17 cellular contexts compared by ENCODE assay signal in genomic region chr22:19689408-19689807, GRCh38. TPM values are rescaled to one million over a fixed set of nuclear protein-coding genes. Genes with fewer than 3 reads are reported as not detected.
DNase-seq lines count a peak whose midpoint lies in the region; ATAC-seq and TF ChIP-seq lines count a peak whose summit lies in the region.
"Had no signal": no experiment of that assay in that cellular context is flagged by ENCODE, and none has a peak within 500 bp of the region (broad histone marks: within the 10 kb centered on the region; RNA-seq: fewer than 3 reads in every experiment).

No MANE protein-coding gene starts in this region.

- POLR2A ChIA-PET in activated CD4-positive, alpha-beta T cell treated with anti-CD3 and anti-CD28 coated beads, Interleukin-2, amount 10 ng/mL, durations not matched to agents 7 days and 5 days (lab: Charles Lee), result no interaction called here

- peak; percentile 25 for ATAC-seq in stimulated activated memory B cell treated with anti-CD40 and anti-IgM and Interleukin-4, amounts not matched to agents 10 μg/mL and 1 μg/mL and 100 μg/mL, for 72 hours

- H3K27ac Mint-ChIP-seq in stimulated activated memory B cell treated with anti-CD40 and anti-IgM and Interleukin-4, amounts not matched to agents 10 μg/mL and 1 μg/mL and 100 μg/mL, for 72 hours, result no peak overlapping the region
- no peak overlapping the region for H3K27ac Mint-ChIP-seq in activated CD4-positive, alpha-beta T cell treated with anti-CD3 and anti-CD28 coated beads, Interleukin-2, amount 10 ng/mL, durations not matched to agents 7 days and 5 days
- H3K27ac Mint-ChIP-seq: CD8-positive, alpha-beta memory T cell; H9 had no signal

- H3K27ac ChIP-seq in HL-60 (replicated peaks), result peak overlapping the region; percentile 98
- H3K27ac ChIP-seq: KMS-11 had no signal

- CTCF ChIA-PET in activated CD4-positive, alpha-beta T cell treated with anti-CD3 and anti-CD28 coated beads, Interleukin-2, amount 10 ng/mL, durations not matched to agents 7 days and 5 days (lab: Charles Lee), result interaction anchor here (1.3 kb wide), 1 partner anchor 10 kb away, joined by 6 read pairs; no protein-coding TSS in a partner anchor

- peaks cover 51% of the 10 kb centered on the region for H3K27me3 Mint-ChIP-seq in stimulated activated memory B cell treated with anti-CD40 and anti-IgM and Interleukin-4, amounts not matched to agents 10 μg/mL and 1 μg/mL and 100 μg/mL, for 72 hours
- H3K27me3 Mint-ChIP-seq in activated CD4-positive, alpha-beta T cell treated with anti-CD3 and anti-CD28 coated beads, Interleukin-2, amount 10 ng/mL, durations not matched to agents 7 days and 5 days, result peaks cover 11% of the 10 kb centered on the region

- H3K4me1 Mint-ChIP-seq in stimulated activated memory B cell treated with anti-CD40 and anti-IgM and Interleukin-4, amounts not matched to agents 10 μg/mL and 1 μg/mL and 100 μg/mL, for 72 hours, result no peaks in the 10 kb centered on the region
- no peaks in the 10 kb centered on the region for H3K4me1 Mint-ChIP-seq in activated CD4-positive, alpha-beta T cell treated with anti-CD3 and anti-CD28 coated beads, Interleukin-2, amount 10 ng/mL, durations not matched to agents 7 days and 5 days
- H3K4me1 Mint-ChIP-seq: CD8-positive, alpha-beta memory T cell had no signal

- H3K4me3 ChIP-seq in HL-60 (replicated peaks; ENCODE audit: insufficient read depth, low read length) (no peak overlapping the region), foreskin fibroblast (ENCODE audit: low read depth in 1 of 2, low read length in 2 of 2) (no peak overlapping the region)

- no peaks in the 10 kb centered on the region for H3K36me3 Mint-ChIP-seq in stimulated activated memory B cell treated with anti-CD40 and anti-IgM and Interleukin-4, amounts not matched to agents 10 μg/mL and 1 μg/mL and 100 μg/mL, for 72 hours
- no peaks in the 10 kb centered on the region for H3K36me3 Mint-ChIP-seq in activated CD4-positive, alpha-beta T cell treated with anti-CD3 and anti-CD28 coated beads, Interleukin-2, amount 10 ng/mL, durations not matched to agents 7 days and 5 days (ENCODE audit: low read depth)
- H3K36me3 Mint-ChIP-seq: CD8-positive, alpha-beta memory T cell had no signal

- TF ChIP-seq CTCF in HL-60 (IDR thresholded peaks at IDR 0.05; ENCODE audit: insufficient read depth, low read length), result no peak
- no peak for TF ChIP-seq CTCF in foreskin fibroblast (IDR thresholded peaks at IDR 0.05; ENCODE audit: low read depth, low read length)

- DNase-seq in HL-60 (ENCODE audit: low read depth in 1 of 2, low spot score in 1 of 2) (no peak), astrocyte of the hippocampus (ENCODE audit: low read depth, low spot score) (peak; percentile 28), myocyte (ENCODE audit: low read depth) (peak; percentile 71), foreskin fibroblast (no peak), T-helper 2 cell (no peak)
- no peak for DNase-seq in activated CD4-positive, alpha-beta T cell treated with anti-CD3 and anti-CD28 coated beads, Interleukin-2, amount 10 ng/mL, durations not matched to agents 7 days and 5 days
- DNase-seq: CD8-positive, alpha-beta memory T cell; H9; NCI-H1105; NCI-H1694 treated with DMSO at 0.1 percent for 48 hours; NCI-H345; NCI-H526 treated with DMSO at 0.1 percent for 48 hours; SIG-M5 had no signal

- no peaks in the 10 kb centered on the region for H3K27me3 ChIP-seq in HL-60 (ENCODE audit: insufficient read depth, poor library complexity, severe bottlenecking)

- no peak overlapping the region for H3K4me3 Mint-ChIP-seq in stimulated activated memory B cell treated with anti-CD40 and anti-IgM and Interleukin-4, amounts not matched to agents 10 μg/mL and 1 μg/mL and 100 μg/mL, for 72 hours
- H3K4me3 Mint-ChIP-seq in activated CD4-positive, alpha-beta T cell treated with anti-CD3 and anti-CD28 coated beads, Interleukin-2, amount 10 ng/mL, durations not matched to agents 7 days and 5 days, result no peak overlapping the region
- H3K4me3 Mint-ChIP-seq: CD8-positive, alpha-beta memory T cell; H9 had no signal

- no peaks in the 10 kb centered on the region for H3K9me3 Mint-ChIP-seq in stimulated activated memory B cell treated with anti-CD40 and anti-IgM and Interleukin-4, amounts not matched to agents 10 μg/mL and 1 μg/mL and 100 μg/mL, for 72 hours
- H3K9me3 Mint-ChIP-seq in activated CD4-positive, alpha-beta T cell treated with anti-CD3 and anti-CD28 coated beads, Interleukin-2, amount 10 ng/mL, durations not matched to agents 7 days and 5 days, result no peaks in the 10 kb centered on the region
- H3K9me3 Mint-ChIP-seq: CD8-positive, alpha-beta memory T cell had no signal

RNA-seq across cellular contexts. Expression of gene SEPTIN5, which starts 24.9 kb away (rescaled TPM):
- 123 and 130 TPM in 2 replicates for total RNA-seq in myocyte
- polyA plus RNA-seq in myocyte (2012), result 144 TPM
- total RNA-seq in activated CD4-positive, alpha-beta T cell treated with anti-CD3 and anti-CD28 coated beads, Interleukin-2, amount 10 ng/mL, durations not matched to agents 7 days and 5 days, result not detected
- total RNA-seq: OCI-LY7 had no signal
- polyA plus RNA-seq: CD8-positive, alpha-beta memory T cell had no signal

RNA-seq across cellular contexts. Expression of gene GP1BB, which starts 33.9 kb away (rescaled TPM):
- 51.2 and 67.7 TPM in 2 replicates for total RNA-seq in myocyte
- polyA plus RNA-seq in myocyte (2012), result 32.1 TPM
- total RNA-seq in activated CD4-positive, alpha-beta T cell treated with anti-CD3 and anti-CD28 coated beads, Interleukin-2, amount 10 ng/mL, durations not matched to agents 7 days and 5 days, result not detected
- total RNA-seq: CD8-positive, alpha-beta memory T cell; OCI-LY7; RPMI7951 had no signal
- polyA plus RNA-seq: CD8-positive, alpha-beta memory T cell had no signal

Comparison
In these comparisons a context has a peak if more than half of its experiments do, and no peak if none do; other contexts are left out.
1. DNase-seq: peak in astrocyte of the hippocampus (single experiment) and myocyte (single experiment); none in HL-60 (0 of 2), foreskin fibroblast (0 of 2), activated CD4-positive, alpha-beta T cell treated with anti-CD3 and anti-CD28 coated beads, Interleukin-2, amount 10 ng/mL, durations not matched to agents 7 days and 5 days (single experiment) and T-helper 2 cell (0 of 5).
2. RNA of gene SEPTIN5, which starts 24.9 kb away (total RNA-seq): 123 to 130 TPM in myocyte; not detected in activated CD4-positive, alpha-beta T cell treated with anti-CD3 and anti-CD28 coated beads, Interleukin-2, amount 10 ng/mL, durations not matched to agents 7 days and 5 days; every median in the first group is over 100 times any median in the second.
3. RNA of gene GP1BB, which starts 33.9 kb away (total RNA-seq): 51.2 to 67.7 TPM in myocyte; not detected in activated CD4-positive, alpha-beta T cell treated with anti-CD3 and anti-CD28 coated beads, Interleukin-2, amount 10 ng/mL, durations not matched to agents 7 days and 5 days; every median in the first group is over 10 times any median in the second.